ENCODE assay signal across 18 cellular contexts in the genomic region with DNA sequence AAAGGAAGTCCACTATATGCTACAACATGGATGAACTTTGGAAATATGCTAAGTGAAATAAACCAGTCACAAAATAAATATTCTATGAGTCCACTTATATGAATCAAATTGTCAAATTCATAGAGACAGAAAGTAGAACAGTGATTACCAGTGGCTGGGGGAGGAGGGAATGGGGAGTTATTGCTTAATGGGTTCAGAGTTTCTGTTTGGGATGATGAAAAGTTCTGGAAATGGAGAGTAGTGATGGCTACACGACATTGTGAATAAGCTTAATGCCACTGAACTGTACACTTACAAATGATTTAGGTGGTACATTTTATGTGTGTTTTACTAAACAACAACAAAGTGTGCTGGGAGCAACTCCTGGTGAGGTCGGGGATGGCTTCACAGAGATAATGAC. TPM values are rescaled to one million over a fixed set of nuclear protein-coding genes. Genes with fewer than 3 reads are reported as not detected.
DNase-seq lines count a peak whose midpoint lies in the region; ATAC-seq and TF ChIP-seq lines count a peak whose summit lies in the region.
"Had no signal": no experiment of that assay in that cellular context is flagged by ENCODE, and none has a peak within 500 bp of the region (broad histone marks: within the 10 kb centered on the region; RNA-seq: fewer than 3 reads in every experiment).

No MANE protein-coding gene starts in this region.

- DNase-seq in fibroblast of peridontal ligament (ENCODE audit: extremely low read depth), result peak; percentile 30
- no peak for DNase-seq in right lobe of liver
- DNase-seq in prostate gland (ENCODE audit: low spot score), result no peak
- DNase-seq in DMS79 treated with DMSO at 0.1 percent for 48 hours (lab: John Stamatoyannopoulos, UW), result no peak
- no peak for DNase-seq in esophagus muscularis mucosa (ENCODE audit: extremely low spot score)
- DNase-seq: ACHN; BE2C; C1 segment of cervical spinal cord; CD4-positive, alpha-beta T cell; DMS153; DMS79; GF-D8; GM23248; HFFc6; KBM-7 had no signal

- no peak for TF ChIP-seq POLR2A in right lobe of liver (IDR thresholded peaks at IDR 0.05)
- TF ChIP-seq POLR2A in prostate gland (IDR thresholded peaks at IDR 0.05), result no peak
- TF ChIP-seq POLR2A in esophagus muscularis mucosa (IDR thresholded peaks at IDR 0.05; ENCODE audit: low read depth), result no peak

- peak overlapping the region; percentile 31 to 92 (median 87) for H3K27ac ChIP-seq in right lobe of liver
- H3K27ac ChIP-seq in prostate gland, result peak overlapping the region; percentile 10 to 88
- no peak overlapping the region for H3K27ac ChIP-seq in esophagus muscularis mucosa (replicated peaks in 1 of 4)
- H3K27ac ChIP-seq: GM23248, HL-60 had no signal

- peak; percentile 62 to 72 (median 66) for ATAC-seq in right lobe of liver
- no peak for ATAC-seq in GM18861 (IDR thresholded peaks at IDR 0.05; ENCODE audit: unreplicated experiment)
- ATAC-seq: HCT116 had no signal

- TF ChIP-seq CTCF in right lobe of liver (IDR thresholded peaks at IDR 0.05) (no peak), prostate gland (IDR thresholded peaks at IDR 0.05) (no peak), esophagus muscularis mucosa (IDR thresholded peaks at IDR 0.05) (no peak)

- TF ChIP-seq EP300 in esophagus muscularis mucosa (IDR thresholded peaks at IDR 0.05), result no peak

- H3K9me3 ChIP-seq in right lobe of liver (no peaks in the 10 kb centered on the region), prostate gland (no peaks in the 10 kb centered on the region), esophagus muscularis mucosa (peaks cover 0 to 2% (median under 1%) of the 10 kb centered on the region in 4 donors)
- H3K9me3 ChIP-seq: BE2C had no signal

- intact Hi-C loops in right lobe of liver (cut with DNase I), result no loop called here
- intact Hi-C loops in prostate gland (cut with DNase I), result no loop called here
- intact Hi-C loops in esophagus muscularis mucosa (cut with DNase I), result no loop called here

- 33% methylated on average over 2 of the region's 2 CpGs for WGBS in right lobe of liver (ENCODE audit: insufficient coverage, low coverage, low lambda C conversion rate, missing lambda C conversion rate)
- WGBS in prostate gland, result 77% methylated on average over 2 of the region's 2 CpGs
- 85% methylated on average over 2 of the region's 2 CpGs for WGBS in esophagus muscularis mucosa

- H3K4me1 ChIP-seq in right lobe of liver (peaks cover 0 to 46% (median 9%) of the 10 kb centered on the region in 4 donors), prostate gland (replicated peaks) (peaks cover 32% of the 10 kb centered on the region), esophagus muscularis mucosa (peaks cover 0 to 18% (median 8%) of the 10 kb centered on the region in 4 donors)
- H3K4me1 ChIP-seq: BE2C had no signal

- H3K36me3 ChIP-seq in right lobe of liver, result no peaks in the 10 kb centered on the region
- no peaks in the 10 kb centered on the region for H3K36me3 ChIP-seq in prostate gland
- no peaks in the 10 kb centered on the region for H3K36me3 ChIP-seq in esophagus muscularis mucosa
- H3K36me3 ChIP-seq: BE2C had no signal

- H3K27me3 ChIP-seq in right lobe of liver, result no peaks in the 10 kb centered on the region
- H3K27me3 ChIP-seq in prostate gland (replicated peaks; ENCODE audit: insufficient read depth), result no peaks in the 10 kb centered on the region
- no peaks in the 10 kb centered on the region for H3K27me3 ChIP-seq in esophagus muscularis mucosa
- H3K27me3 ChIP-seq: BE2C had no signal

- no peak overlapping the region for H3K4me3 ChIP-seq in right lobe of liver
- no peak overlapping the region for H3K4me3 ChIP-seq in prostate gland
- H3K4me3 ChIP-seq in esophagus muscularis mucosa, result no peak overlapping the region
- H3K4me3 ChIP-seq: GM23248 had no signal

RNA-seq across cellular contexts. Expression of a gene that starts 38.1 kb away (rescaled TPM):
- total RNA-seq in right lobe of liver (10 to 100 TPM; 16.8 to 66.2 (median 60.7) TPM), prostate gland (100 to 1,000 TPM; 234 to 445 TPM), esophagus muscularis mucosa (10 to 100 TPM; 13.3 to 54.8 (median 25.8) TPM)

Comparison
In these comparisons a context has a peak if more than half of its experiments do, and no peak if none do; other contexts are left out.
1. H3K27ac ChIP-seq: peak in right lobe of liver (3 of 3) and prostate gland (2 of 2); none in esophagus muscularis mucosa (0 of 4).